Comparison of ENCODE assay signal across 9 cellular contexts in the genomic region with DNA sequence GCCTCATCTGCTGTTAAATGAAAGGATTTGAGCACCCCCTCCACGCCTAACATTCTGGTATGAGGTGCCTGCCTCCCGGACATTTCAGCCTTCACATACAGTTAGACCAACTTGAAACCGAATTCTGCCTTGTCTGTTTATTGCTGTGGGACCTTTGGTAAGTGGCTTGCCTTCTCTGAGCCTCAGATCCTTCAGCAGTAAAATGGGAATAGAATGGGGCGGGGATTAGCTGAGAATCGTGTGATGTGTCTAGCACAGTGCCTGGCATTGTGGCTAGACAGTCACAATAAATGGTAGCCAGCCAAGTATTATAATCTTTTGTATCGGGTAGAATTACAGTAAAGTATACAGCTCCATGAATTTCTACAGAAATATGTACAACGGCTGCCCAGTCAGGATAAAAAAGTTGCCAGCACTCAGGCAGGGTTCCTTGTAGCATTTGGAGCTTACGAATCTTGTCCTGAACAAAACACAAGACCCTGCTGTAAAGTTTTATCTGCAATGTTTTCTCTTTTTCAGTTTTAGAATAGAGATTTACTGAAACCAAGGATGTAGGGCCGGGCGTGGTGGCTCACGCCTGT. TPM values are rescaled to one million over a fixed set of nuclear protein-coding genes. Genes with fewer than 3 reads are reported as not detected.
DNase-seq lines count a peak whose midpoint lies in the region; ATAC-seq, FAIRE-seq and TF ChIP-seq lines count a peak whose summit lies in the region.
"Had no signal": no experiment of that assay in that cellular context is flagged by ENCODE, and none has a peak within 500 bp of the region (broad histone marks: within the 10 kb centered on the region; RNA-seq: fewer than 3 reads in every experiment).

No MANE protein-coding gene starts in this region.

- H3K27me3 Mint-ChIP-seq in brain = no peaks in the 10 kb centered on the region

- H3K4me3 ChIP-seq in HUES6 (ENCODE audit: low read depth, low read length) = peak overlapping the region; percentile 88
- peak overlapping the region; percentile 85 for H3K4me3 ChIP-seq in iPS-20b (ENCODE audit: low read length)
- peak overlapping the region; percentile 38 to 64 for H3K4me3 ChIP-seq in small intestine (ENCODE audit: low read depth in 1 of 2, low read length in 2 of 2)
- H3K4me3 ChIP-seq in aorta (ENCODE audit: low read length in 2 of 2) = no peak overlapping the region

- H3K9me3 Mint-ChIP-seq in brain = no peaks in the 10 kb centered on the region
- H3K9me3 Mint-ChIP-seq: memory B cell had no signal

- no peaks in the 10 kb centered on the region for H3K4me1 ChIP-seq in HUES6 (ENCODE audit: control insufficient read depth, insufficient read depth, low read length)
- no peaks in the 10 kb centered on the region; the same call in 1 of the 2 replicates for H3K4me1 ChIP-seq in iPS-20b (ENCODE audit: insufficient read depth, low read length)
- H3K4me1 ChIP-seq in small intestine (ENCODE audit: control insufficient read depth in 2 of 2, insufficient read depth in 1 of 2, low read depth in 1 of 2, low read length in 1 of 2) = no peaks in the 10 kb centered on the region
- H3K4me1 ChIP-seq in aorta (ENCODE audit: control insufficient read depth in 1 of 2, insufficient read depth in 2 of 2, low read length in 2 of 2) = no peaks in the 10 kb centered on the region

- no peak for FAIRE-seq in small intestine (lab: Jason Lieb, UNC)

- H3K36me3 Mint-ChIP-seq in brain = peaks cover 9% of the 10 kb centered on the region
- H3K36me3 Mint-ChIP-seq: memory B cell had no signal

- ATAC-seq in aorta (ENCODE audit: low FRiP score) = no peak

- H3K9ac ChIP-seq in HUES6 (ENCODE audit: low read length) (peak overlapping the region; percentile 80), iPS-20b (ENCODE audit: low read depth, low read length) (peak overlapping the region; percentile 46; the same call in 1 of the 2 replicates)

- H3K36me3 ChIP-seq in HUES6 (ENCODE audit: control insufficient read depth, insufficient read depth, low read length) (no peaks in the 10 kb centered on the region), iPS-20b (ENCODE audit: insufficient read depth, low read depth, low read length) (no peaks in the 10 kb centered on the region), small intestine (ENCODE audit: control insufficient read depth in 2 of 2, insufficient read depth in 2 of 2, low read length in 2 of 2) (no peaks in the 10 kb centered on the region), aorta (ENCODE audit: control insufficient read depth in 1 of 2, insufficient read depth in 2 of 2, low read length in 1 of 2) (no peaks in the 10 kb centered on the region)

- 50 to 64% (median 59%) methylated on average over 11 of the region's 11 CpGs for WGBS in small intestine, 3 donors
- WGBS in aorta, 2 donors = 39 to 46% methylated on average over 11 of the region's 11 CpGs

- H3K9me3 ChIP-seq in HUES6 (ENCODE audit: control insufficient read depth, insufficient read depth, low read depth, low read length) (no peaks in the 10 kb centered on the region), iPS-20b (ENCODE audit: insufficient read depth, low read depth, low read length) (no peaks in the 10 kb centered on the region), small intestine (ENCODE audit: control insufficient read depth, low read depth) (no peaks in the 10 kb centered on the region), aorta (ENCODE audit: control insufficient read depth, low read length) (no peaks in the 10 kb centered on the region)

- H3K27me3 ChIP-seq in HUES6 (ENCODE audit: control insufficient read depth, insufficient read depth, low read length) = no peaks in the 10 kb centered on the region
- H3K27me3 ChIP-seq in iPS-20b (ENCODE audit: insufficient read depth, low read length) = no peaks in the 10 kb centered on the region
- no peaks in the 10 kb centered on the region for H3K27me3 ChIP-seq in small intestine (ENCODE audit: control insufficient read depth in 2 of 2, insufficient read depth in 2 of 2, low read length in 2 of 2)
- no peaks in the 10 kb centered on the region for H3K27me3 ChIP-seq in aorta (ENCODE audit: control insufficient read depth in 1 of 2, insufficient read depth in 2 of 2, low read length in 1 of 2)

- DNase-seq in small intestine (peak; percentile 35), A172 (ENCODE audit: low spot score) (no peak), aorta (no peak)
- no peak for DNase-seq in activated T-cell treated with anti-CD3 and anti-CD28 coated beads, Interleukin-2, amount 50 U/mL, for 48 hours
- no peak for DNase-seq in activated CD8-positive, alpha-beta memory T cell treated with anti-CD3 and anti-CD28 coated beads, Interleukin-2, amount 50 U/mL, for 48 hours

- H3K27ac Mint-ChIP-seq in brain = peak overlapping the region in 4 of 5 experiments; percentile 57 to 77 (median 67)
- H3K27ac Mint-ChIP-seq: memory B cell had no signal

- peak overlapping the region; percentile 83 to 88 (median 86) for H3K4me3 Mint-ChIP-seq in brain
- H3K4me3 Mint-ChIP-seq: memory B cell had no signal

- intact Hi-C loops in aorta (cut with DNase I) = no loop called here

- H3K27ac ChIP-seq in HUES6 (ENCODE audit: low read depth, low read length) (no peak overlapping the region), iPS-20b (ENCODE audit: low read length) (no peak overlapping the region), small intestine (ENCODE audit: low read depth in 1 of 2, low read length in 1 of 2) (peak overlapping the region; percentile 56 to 81), aorta (ENCODE audit: low read depth in 1 of 2, low read length in 2 of 2) (no peak overlapping the region)

- no peak for TF ChIP-seq CTCF in brain (conservative IDR thresholded peaks at IDR 0.05)

- H3K4me1 Mint-ChIP-seq in brain = peaks cover 16% of the 10 kb centered on the region
- H3K4me1 Mint-ChIP-seq: memory B cell had no signal

RNA-seq across cellular contexts. Expression of a gene that starts 0.8 kb away (rescaled TPM):
- 4.5 TPM for polyA plus RNA-seq in brain (ENCODE audit: insufficient read depth, low read depth, low replicate concordance)
- polyA plus RNA-seq in small intestine = 1 to 10 TPM; 1.4 to 2.5 (median 1.8) TPM
- total RNA-seq in A172 (2014; rRNA removed; shearing (Covaris generic)) = 0.84 and 1.2 TPM in 2 replicates
- 1 to 10 TPM; 1.4 to 4.2 TPM for total RNA-seq in aorta
- polyA plus RNA-seq in aorta = under 1 TPM; 0.25 to 0.54 TPM

RNA-seq across cellular contexts. Expression of a gene that starts 58.3 kb away (rescaled TPM):
- polyA plus RNA-seq in brain (ENCODE audit: insufficient read depth, low read depth, low replicate concordance) (6.1 TPM), small intestine (10 to 100 TPM in 2 of 3 donors, 1 to 10 TPM in 1; 9.2 to 12.3 (median 11.9) TPM), aorta (10 to 100 TPM in 1 of 2 donors, 1 to 10 TPM in 1; 4.6 to 16.0 TPM)
- 32.9 and 34.0 TPM in 2 replicates for total RNA-seq in A172 (2014; rRNA removed; shearing (Covaris generic))
- total RNA-seq in aorta = 100 to 1,000 TPM in 1 of 2 donors, 10 to 100 TPM in 1; 98.6 to 123 TPM

Comparison
In these comparisons a context has a peak if more than half of its experiments do, and no peak if none do; other contexts are left out.
1. H3K27ac ChIP-seq: peak in small intestine (2 of 2); none in HUES6 (single experiment), iPS-20b (single experiment) and aorta (0 of 2).
2. H3K4me3 ChIP-seq: peak in HUES6 (single experiment), iPS-20b (single experiment) and small intestine (2 of 2); none in aorta (0 of 2).